In the genomic region with DNA sequence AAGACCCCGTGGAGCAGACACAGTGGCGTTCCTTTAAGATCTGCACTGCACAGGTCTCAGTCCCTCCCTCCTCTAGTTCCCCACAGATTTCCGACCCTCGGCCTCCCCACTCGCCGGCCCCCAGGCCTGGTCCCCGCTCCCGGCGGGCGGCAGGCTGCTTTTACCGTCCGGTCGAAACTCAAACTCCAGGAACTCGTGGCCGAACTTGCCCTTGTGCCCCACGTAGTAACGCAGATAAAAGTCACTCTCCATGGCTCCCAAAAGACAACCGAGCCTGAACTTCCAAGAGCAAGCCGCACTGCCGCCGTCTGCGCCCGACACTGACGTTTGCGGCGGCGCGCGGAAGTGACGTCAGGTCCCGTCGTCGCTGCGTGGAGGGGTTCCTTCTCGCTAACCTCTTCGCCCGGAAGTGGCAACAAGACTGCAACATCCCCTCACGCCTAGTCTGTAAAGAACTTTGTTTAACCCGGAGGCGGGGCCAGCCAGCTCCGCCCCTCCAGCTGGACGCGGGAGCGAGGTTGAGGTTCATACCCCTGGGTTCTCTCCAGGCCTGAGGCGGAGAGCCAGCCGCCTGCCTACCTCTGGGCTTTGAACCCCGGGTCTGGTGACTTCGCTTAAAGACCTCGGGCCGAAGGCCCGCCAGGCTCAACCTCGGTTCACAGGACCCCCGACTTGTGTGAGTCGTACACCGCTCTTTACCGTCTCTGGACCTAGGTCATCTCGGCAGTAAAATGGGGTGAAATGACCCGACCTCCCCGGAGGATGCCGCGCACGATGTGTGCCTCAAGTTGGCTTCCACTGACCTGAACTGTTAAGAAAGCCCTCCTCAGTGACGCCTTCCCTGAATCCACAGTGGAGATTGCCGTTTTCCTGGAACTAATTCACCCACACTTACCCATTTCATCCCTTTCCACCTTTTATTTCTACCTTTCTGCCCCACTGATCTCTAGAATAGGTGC, we compare ENCODE assay signal across 8 cellular contexts. TPM values are rescaled to one million over a fixed set of nuclear protein-coding genes. Genes with fewer than 3 reads are reported as not detected.
A peak's percentile ranks its signal among the peaks of the same experiment; 100 is the strongest.
DNase-seq lines count a peak whose midpoint lies in the region; TF ChIP-seq lines count a peak whose summit lies in the region.

A gene (minus strand): TSS at position 322 of the 959 bp plus-strand sequence. CDS start 70 bp downstream, at position 252.

- no peaks in the 10 kb centered on the region for H3K9me3 ChIP-seq in effector memory CD4-positive, alpha-beta T cell (ENCODE audit: control insufficient read depth, low read length)

- peak within 1 kb of the TSS; percentile 93 for H3K4me3 ChIP-seq in effector memory CD4-positive, alpha-beta T cell (ENCODE audit: insufficient read depth, low read depth, low read length, poor library complexity, severe bottlenecking)

- DNase-seq in CMK (ENCODE audit: low read depth) (peak; percentile 92), GM20000 (ENCODE audit: low spot score) (peak; percentile 94), HT-29 (ENCODE audit: low spot score) (peak; percentile 93), NOMO-1 (lab: John Stamatoyannopoulos, UW; ENCODE audit: unreplicated experiment in 2 of 2) (peak; percentile 96), medulla oblongata (ENCODE audit: extremely low spot score) (peak; percentile 95)
- peak; percentile 89 to 93 (median 89) for DNase-seq in effector memory CD4-positive, alpha-beta T cell
- peak; percentile 92 for DNase-seq in stimulated activated CD8-positive, alpha-beta memory T cell treated with anti-CD3 and anti-CD28 coated beads, Interleukin-12 subunit alpha, Interleukin-12 subunit beta, amount 100 ng/mL, for 1 hour (ENCODE audit: low read depth)

- no peak for TF ChIP-seq CTCF in GM20000 (IDR thresholded peaks at IDR 0.05; ENCODE audit: extremely low read depth, missing control alignments)

- CTCF ChIA-PET in activated CD8-positive, alpha-beta memory T cell treated with anti-CD3 and anti-CD28 coated beads for 36 hours (lab: Charles Lee): no interaction called here

- peaks cover 23% of the 10 kb centered on the region for H3K36me3 ChIP-seq in effector memory CD4-positive, alpha-beta T cell (ENCODE audit: control insufficient read depth, insufficient read depth, low read length)

- H3K27me3 ChIP-seq in effector memory CD4-positive, alpha-beta T cell (replicated peaks; ENCODE audit: control insufficient read depth, insufficient read depth, low read length, poor library complexity, severe bottlenecking): no peaks in the 10 kb centered on the region

- peak within 1 kb of the TSS; percentile 80 for H3K27ac ChIP-seq in effector memory CD4-positive, alpha-beta T cell (ENCODE audit: insufficient read depth, low read length, poor library complexity, severe bottlenecking)

- POLR2A ChIA-PET in activated CD8-positive, alpha-beta memory T cell treated with anti-CD3 and anti-CD28 coated beads for 36 hours (lab: Charles Lee): interaction anchor here (0.6 to 0.9 kb wide), 2 partner anchors 17 to 73 kb away, joined by 3 read pairs; no protein-coding TSS in a partner anchor

- H3K4me1 ChIP-seq in effector memory CD4-positive, alpha-beta T cell (ENCODE audit: control insufficient read depth, insufficient read depth, low read length, poor library complexity, severe bottlenecking): peaks cover 18% of the 10 kb centered on the region

RNA-seq across cellular contexts. Expression of the gene that starts here (rescaled TPM):
- total RNA-seq in HT-29 (2014; rRNA removed; shearing (Covaris generic)): 42.5 and 44.1 TPM in 2 replicates
- total RNA-seq in activated CD8-positive, alpha-beta memory T cell treated with anti-CD3 and anti-CD28 coated beads for 36 hours: 100 to 1,000 TPM; 113 to 119 TPM

Comparison
In these comparisons a context has a peak if more than half of its experiments do, and no peak if none do; other contexts are left out.
1. Peak in every context shown above with its lines: DNase-seq, H3K4me3 ChIP-seq and H3K27ac ChIP-seq.